In genomic region chr3:46926039-46926438, GRCh38 we compare ENCODE assay signal across 9 cellular contexts.
DNase-seq lines count a peak whose midpoint lies in the region; ATAC-seq and TF ChIP-seq lines count a peak whose summit lies in the region.
"Had no signal": no experiment of that assay in that cellular context is flagged by ENCODE, and none has a peak within 500 bp of the region (broad histone marks: within the 10 kb centered on the region; RNA-seq: fewer than 3 reads in every experiment).

No MANE protein-coding gene starts in this region.

- no peak for TF ChIP-seq CTCF in astrocyte of the spinal cord (IDR thresholded peaks at IDR 0.05; ENCODE audit: low read depth, low read length)

- no peaks in the 10 kb centered on the region for H3K9me3 Mint-ChIP-seq in stimulated activated naive CD8-positive, alpha-beta T cell treated with anti-CD3 and anti-CD28 coated beads, Interleukin-15, Interleukin-2, amounts not matched to agents 100 ng/mL and 50 ng/mL, for 24 hours
- peaks cover 7% of the 10 kb centered on the region for H3K9me3 Mint-ChIP-seq in memory B cell

- no peaks in the 10 kb centered on the region for H3K27me3 Mint-ChIP-seq in stimulated activated naive CD8-positive, alpha-beta T cell treated with anti-CD3 and anti-CD28 coated beads, Interleukin-15, Interleukin-2, amounts not matched to agents 100 ng/mL and 50 ng/mL, for 24 hours
- H3K27me3 Mint-ChIP-seq in memory B cell, result no peaks in the 10 kb centered on the region

- H3K4me1 Mint-ChIP-seq in stimulated activated naive CD8-positive, alpha-beta T cell treated with anti-CD3 and anti-CD28 coated beads, Interleukin-15, Interleukin-2, amounts not matched to agents 100 ng/mL and 50 ng/mL, for 24 hours (ENCODE audit: low read depth), result peaks cover 49% of the 10 kb centered on the region
- H3K4me1 Mint-ChIP-seq in memory B cell, result peaks cover 54% of the 10 kb centered on the region

- H3K36me3 Mint-ChIP-seq in stimulated activated naive CD8-positive, alpha-beta T cell treated with anti-CD3 and anti-CD28 coated beads, Interleukin-15, Interleukin-2, amounts not matched to agents 100 ng/mL and 50 ng/mL, for 24 hours (ENCODE audit: low read depth), result peaks cover 61% of the 10 kb centered on the region
- H3K36me3 Mint-ChIP-seq in memory B cell, result peaks cover 20% of the 10 kb centered on the region

- in situ Hi-C loops in astrocyte of the spinal cord (cut with HindIII; ENCODE audit: low sequenced_read_pairs), result no loop called here

- ATAC-seq in stimulated activated naive CD8-positive, alpha-beta T cell treated with anti-CD3 and anti-CD28 coated beads, Interleukin-15, Interleukin-2, amounts not matched to agents 100 U/mL and 50 U/mL, for 24 hours, result no peak
- ATAC-seq in memory B cell (ENCODE audit: low read depth) (no peak), HG02763 (IDR thresholded peaks at IDR 0.05; ENCODE audit: unreplicated experiment) (no peak)

- H3K27ac Mint-ChIP-seq in stimulated activated naive CD8-positive, alpha-beta T cell treated with anti-CD3 and anti-CD28 coated beads, Interleukin-15, Interleukin-2, amounts not matched to agents 100 ng/mL and 50 ng/mL, for 24 hours, result peak overlapping the region; percentile 28
- H3K27ac Mint-ChIP-seq in memory B cell, result peak overlapping the region; percentile 94

- no peak for DNase-seq in stimulated activated naive CD8-positive, alpha-beta T cell treated with anti-CD3 and anti-CD28 coated beads, Interleukin-15, Interleukin-2, amounts not matched to agents 100 U/mL and 50 U/mL, for 24 hours
- DNase-seq in astrocyte of the spinal cord (ENCODE audit: low read depth, low spot score) (peak; percentile 59), memory B cell (ENCODE audit: low spot score in 2 of 2) (no peak), NCI-H1105 treated with DMSO at 0.1 percent for 48 hours (lab: John Stamatoyannopoulos, UW) (no peak), SKM-1 treated with dmso at 0.1 percent for 144 hours (lab: John Stamatoyannopoulos, UW; ENCODE audit: unreplicated experiment) (no peak), retina (no peak)
- DNase-seq: Calu3 had no signal

- H3K4me3 ChIP-seq in astrocyte of the spinal cord (ENCODE audit: low read depth, low read length), result no peak overlapping the region

- no peak overlapping the region for H3K4me3 Mint-ChIP-seq in stimulated activated naive CD8-positive, alpha-beta T cell treated with anti-CD3 and anti-CD28 coated beads, Interleukin-15, Interleukin-2, amounts not matched to agents 100 ng/mL and 50 ng/mL, for 24 hours
- peak overlapping the region; percentile 83 for H3K4me3 Mint-ChIP-seq in memory B cell
